21 cellular contexts compared by ENCODE assay signal in the genomic region with DNA sequence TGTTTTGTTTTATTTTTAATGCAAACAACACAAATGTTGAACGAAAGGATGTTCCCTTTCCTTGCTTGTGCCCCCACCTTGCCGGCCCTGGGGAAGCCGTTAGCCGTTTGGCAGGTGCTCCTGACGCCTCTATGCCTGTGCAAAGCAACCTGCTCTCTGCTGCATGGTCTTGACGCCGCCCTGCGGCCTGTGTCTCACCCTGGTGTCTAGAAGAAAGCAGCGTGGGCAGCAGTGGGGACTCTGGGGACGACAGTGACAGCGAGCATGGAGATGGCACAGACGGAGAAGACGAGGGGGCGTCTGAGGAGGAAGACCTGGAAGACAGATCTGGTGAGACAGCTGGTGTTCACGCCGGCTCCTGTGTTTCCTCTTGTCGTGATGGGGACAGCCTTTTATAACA. TPM values are rescaled to one million over a fixed set of nuclear protein-coding genes. Genes with fewer than 3 reads are reported as not detected.
DNase-seq lines count a peak whose midpoint lies in the region; ATAC-seq and TF ChIP-seq lines count a peak whose summit lies in the region.
"Had no signal": no experiment of that assay in that cellular context is flagged by ENCODE, and none has a peak within 500 bp of the region (broad histone marks: within the 10 kb centered on the region; RNA-seq: fewer than 3 reads in every experiment).

No MANE protein-coding gene starts in this region.

- H3K36me3 Mint-ChIP-seq in IgD-negative memory B cell (no peaks in the 10 kb centered on the region), GM23338 (ENCODE audit: low read depth) (peaks cover 24% of the 10 kb centered on the region)

- H3K4me3 Mint-ChIP-seq in IgD-negative memory B cell, result no peak overlapping the region
- no peak overlapping the region for H3K4me3 Mint-ChIP-seq in GM23338
- H3K4me3 Mint-ChIP-seq: B cell had no signal

- peaks cover 11% of the 10 kb centered on the region; the same call in 1 of the 2 replicates for H3F3A ChIP-seq in GM23338 (replicated peaks; ENCODE audit: low read depth)

- H3K27ac Mint-ChIP-seq in IgD-negative memory B cell, result peak overlapping the region in 2 of 3 donors; percentile 36 to 43
- no peak overlapping the region for H3K27ac Mint-ChIP-seq in GM23338
- H3K27ac Mint-ChIP-seq: B cell had no signal

- H3K27me3 ChIP-seq in GM23338 (ENCODE audit: insufficient read depth), result no peaks in the 10 kb centered on the region

- peaks cover 37% of the 10 kb centered on the region for H4K20me1 ChIP-seq in GM23338 (replicated peaks; ENCODE audit: insufficient read depth)

- H3K4me1 Mint-ChIP-seq in IgD-negative memory B cell (peaks cover 15 to 28% (median 21%) of the 10 kb centered on the region in 3 donors), GM23338 (peaks cover 13% of the 10 kb centered on the region)

- no peak for ATAC-seq in GM18858 (IDR thresholded peaks at IDR 0.05; ENCODE audit: unreplicated experiment)
- no peak for ATAC-seq in GM23338
- ATAC-seq in GM19455 (IDR thresholded peaks at IDR 0.05; ENCODE audit: unreplicated experiment), result no peak

- H3K79me2 ChIP-seq in GM23338 (replicated peaks; ENCODE audit: insufficient read depth), result peaks cover 71% of the 10 kb centered on the region

- peaks cover 10% of the 10 kb centered on the region for H3K4me1 ChIP-seq in GM23338 (ENCODE audit: insufficient read depth)

- H3K9me2 ChIP-seq in GM23338 (ENCODE audit: insufficient read depth), result no peaks in the 10 kb centered on the region

- TF ChIP-seq CTCF in GM23338 (conservative IDR thresholded peaks at IDR 0.05; ENCODE audit: low read depth in 2 of 2), result no peak

- H3K4me3 ChIP-seq in GM23338, result no peak overlapping the region

- H3K36me3 ChIP-seq in GM23338 (ENCODE audit: insufficient read depth), result peaks cover 10% of the 10 kb centered on the region; the same call in 1 of the 2 replicates

- H3K4me2 ChIP-seq in GM23338, result no peak overlapping the region
- H3K4me2 ChIP-seq: KMS-11 had no signal

- H3K9me3 Mint-ChIP-seq in IgD-negative memory B cell (no peaks in the 10 kb centered on the region), GM23338 (no peaks in the 10 kb centered on the region; the same call in 2 of the 3 replicates)

- no peak overlapping the region for H2AFZ ChIP-seq in GM23338

- H3K27ac ChIP-seq in GM23338 (ENCODE audit: low read depth), result no peak overlapping the region
- H3K27ac ChIP-seq: HL-60, KMS-11 had no signal

- H3K27me3 Mint-ChIP-seq in IgD-negative memory B cell (no peaks in the 10 kb centered on the region), GM23338 (ENCODE audit: insufficient read depth, low read depth, poor library complexity) (peaks cover 9% of the 10 kb centered on the region)
- H3K27me3 Mint-ChIP-seq: B cell; CD4-positive, alpha-beta memory T cell had no signal

- DNase-seq in Ammon's horn (ENCODE audit: low spot score) (peak; percentile 52), cerebellum (ENCODE audit: low spot score) (peak; percentile 64), middle frontal gyrus (ENCODE audit: extremely low spot score, low spot score) (peak; percentile 73), GM23338 (ENCODE audit: low spot score) (no peak)
- no peak for DNase-seq in activated effector memory CD4-positive, alpha-beta T cell treated with Interleukin-2 at 50 U/mL for 16 hours
- DNase-seq: DMS79 treated with DMSO at 0.1 percent for 48 hours; GDM1; NCI-H1092 treated with DMSO at 0.1 percent for 48 hours; NCI-H1694 treated with DMSO at 0.1 percent for 48 hours; NCI-H345; NCI-H69; NK-92 treated with Interleukin-12 subunit alpha and Interleukin-12 subunit beta, amount 100 ng/mL, for 24 hours had no signal

TF ChIP-seq in GM23338, 12 proteins besides CTCF, POLR2A, EP300 and RAD21 (continues in another document):
- TF ChIP-seq STAT1 (IDR thresholded peaks at IDR 0.05; ENCODE audit: unreplicated experiment), result no peak
- TF ChIP-seq, protein P1, sequence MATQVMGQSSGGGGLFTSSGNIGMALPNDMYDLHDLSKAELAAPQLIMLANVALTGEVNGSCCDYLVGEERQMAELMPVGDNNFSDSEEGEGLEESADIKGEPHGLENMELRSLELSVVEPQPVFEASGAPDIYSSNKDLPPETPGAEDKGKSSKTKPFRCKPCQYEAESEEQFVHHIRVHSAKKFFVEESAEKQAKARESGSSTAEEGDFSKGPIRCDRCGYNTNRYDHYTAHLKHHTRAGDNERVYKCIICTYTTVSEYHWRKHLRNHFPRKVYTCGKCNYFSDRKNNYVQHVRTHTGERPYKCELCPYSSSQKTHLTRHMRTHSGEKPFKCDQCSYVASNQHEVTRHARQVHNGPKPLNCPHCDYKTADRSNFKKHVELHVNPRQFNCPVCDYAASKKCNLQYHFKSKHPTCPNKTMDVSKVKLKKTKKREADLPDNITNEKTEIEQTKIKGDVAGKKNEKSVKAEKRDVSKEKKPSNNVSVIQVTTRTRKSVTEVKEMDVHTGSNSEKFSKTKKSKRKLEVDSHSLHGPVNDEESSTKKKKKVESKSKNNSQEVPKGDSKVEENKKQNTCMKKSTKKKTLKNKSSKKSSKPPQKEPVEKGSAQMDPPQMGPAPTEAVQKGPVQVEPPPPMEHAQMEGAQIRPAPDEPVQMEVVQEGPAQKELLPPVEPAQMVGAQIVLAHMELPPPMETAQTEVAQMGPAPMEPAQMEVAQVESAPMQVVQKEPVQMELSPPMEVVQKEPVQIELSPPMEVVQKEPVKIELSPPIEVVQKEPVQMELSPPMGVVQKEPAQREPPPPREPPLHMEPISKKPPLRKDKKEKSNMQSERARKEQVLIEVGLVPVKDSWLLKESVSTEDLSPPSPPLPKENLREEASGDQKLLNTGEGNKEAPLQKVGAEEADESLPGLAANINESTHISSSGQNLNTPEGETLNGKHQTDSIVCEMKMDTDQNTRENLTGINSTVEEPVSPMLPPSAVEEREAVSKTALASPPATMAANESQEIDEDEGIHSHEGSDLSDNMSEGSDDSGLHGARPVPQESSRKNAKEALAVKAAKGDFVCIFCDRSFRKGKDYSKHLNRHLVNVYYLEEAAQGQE (IDR thresholded peaks at IDR 0.05; ENCODE audit: unreplicated experiment), result no peak
- TF ChIP-seq JUNB (IDR thresholded peaks at IDR 0.05; ENCODE audit: unreplicated experiment), result no peak

RNA-seq across cellular contexts. Expression of a gene that starts 5.5 kb away (rescaled TPM):
- polyA plus RNA-seq in IgD-negative memory B cell, result 15.4 TPM
- total RNA-seq in cerebellum, result 25.9 TPM
- total RNA-seq in GM23338 (2014; rRNA removed; shearing (Covaris generic)), result 33.9 and 45.9 TPM in 2 replicates
- 11.0 and 11.6 TPM in 2 replicates for polyA plus RNA-seq in GM23338 (2016; fragmentation: Nextera tagmentation; extraction: Ambion mirVana)

RNA-seq across cellular contexts. Expression of a gene that starts 21.0 kb away (rescaled TPM):
- polyA plus RNA-seq in IgD-negative memory B cell (42.0 TPM), GM23338 (2016; fragmentation: Nextera tagmentation; extraction: Ambion mirVana) (37.6 and 39.6 TPM in 2 replicates)
- total RNA-seq in cerebellum, result 10.3 TPM
- total RNA-seq in GM23338 (2014; rRNA removed; shearing (Covaris generic)), result 59.1 and 64.8 TPM in 2 replicates

RNA-seq across cellular contexts. Expression of a gene that starts 21.2 kb away (rescaled TPM):
- 3.8 TPM for polyA plus RNA-seq in IgD-negative memory B cell
- not detected for total RNA-seq in cerebellum
- total RNA-seq in GM23338 (2014; rRNA removed; shearing (Covaris generic)), result 1.3 and 1.8 TPM in 2 replicates
- polyA plus RNA-seq in GM23338 (2016; fragmentation: Nextera tagmentation; extraction: Ambion mirVana), result 1.9 and 2.1 TPM in 2 replicates

RNA-seq across cellular contexts. Expression of a gene that starts 34.0 kb away (rescaled TPM):
- polyA plus RNA-seq in IgD-negative memory B cell (103 TPM), GM23338 (2016; fragmentation: Nextera tagmentation; extraction: Ambion mirVana) (11.4 and 12.3 TPM in 2 replicates)
- total RNA-seq in cerebellum, result 4.5 TPM
- 13.8 and 17.3 TPM in 2 replicates for total RNA-seq in GM23338 (2014; rRNA removed; shearing (Covaris generic))

RNA-seq across cellular contexts. Expression of a gene that starts 43.0 kb away (rescaled TPM):
- polyA plus RNA-seq in IgD-negative memory B cell (not detected), GM23338 (2016; fragmentation: Nextera tagmentation; extraction: Ambion mirVana) (not detected in 2 replicates)
- total RNA-seq in cerebellum, result 0.45 TPM
- not detected in 2 replicates for total RNA-seq in GM23338 (2014; rRNA removed; shearing (Covaris generic))
- total RNA-seq: B cell; CD4-positive, alpha-beta memory T cell; H1; MCF 10A had no signal
- polyA plus RNA-seq: CD4-positive, alpha-beta memory T cell; H1 had no signal

Comparison
In these comparisons a context has a peak if more than half of its experiments do, and no peak if none do; other contexts are left out.
1. DNase-seq: peak in Ammon's horn (single experiment), cerebellum (single experiment) and middle frontal gyrus (single experiment); none in GM23338 (single experiment) and activated effector memory CD4-positive, alpha-beta T cell treated with Interleukin-2 at 50 U/mL for 16 hours (single experiment).